In the genomic region with DNA sequence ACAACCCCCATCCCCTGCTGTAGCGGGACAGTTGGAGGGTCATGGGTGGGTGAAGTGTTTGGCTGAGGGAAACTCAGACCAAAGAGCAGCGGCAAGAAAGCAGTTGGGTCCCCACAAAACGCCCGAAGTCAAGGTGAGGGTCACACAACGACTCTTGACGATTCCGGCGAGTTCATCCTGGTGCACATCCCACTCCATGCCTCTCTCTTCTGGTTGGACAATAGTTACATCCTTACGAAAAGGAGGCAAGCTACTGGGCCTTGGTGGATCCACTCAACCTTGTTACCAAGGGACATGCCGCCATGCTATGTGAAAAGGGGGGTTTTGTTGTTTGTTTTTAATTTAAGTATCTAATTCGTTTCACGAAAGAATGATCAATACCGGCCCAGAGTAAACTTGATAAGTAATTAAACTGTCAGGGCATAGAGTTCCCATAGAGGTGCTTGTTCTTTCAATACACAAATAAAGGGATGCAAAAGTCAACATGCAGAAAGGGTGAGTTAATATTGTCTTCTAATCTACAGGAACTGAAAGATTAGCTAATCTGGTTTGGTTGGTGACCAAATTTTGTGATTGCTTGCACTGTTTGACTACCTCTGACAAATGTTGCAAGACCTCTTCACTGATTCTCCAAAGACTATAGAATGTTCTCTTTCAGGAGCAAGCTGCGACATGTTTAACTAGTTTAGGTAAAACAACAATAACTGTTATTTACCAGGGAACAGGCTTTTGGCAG, we compare ENCODE assay signal across 8 cellular contexts. TPM values are rescaled to one million over a fixed set of nuclear protein-coding genes. Genes with fewer than 3 reads are reported as not detected.
DNase-seq lines count a peak whose midpoint lies in the region; ATAC-seq and TF ChIP-seq lines count a peak whose summit lies in the region.

No MANE protein-coding gene starts in this region.

- intact Hi-C loops in dendritic cell treated with granulocyte-macrophage colony-stimulating factor and Interleukin-4, amounts not matched to agents 40 ng/mL and 50 ng/mL, for 4 days (cut with micrococcal nuclease) = loop anchor here (1.0 to 5.0 kb wide), 4 partner anchors 114 to 246 kb away; partner anchors contain the start of gene ZSWIM6
- intact Hi-C loops in tibial artery (cut with DNase I; ENCODE audit: low total_unique reads) = loop anchor here (5.0 to 10.0 kb wide), 3 partner anchors 119 to 218 kb away; partner anchors contain the start of genes ERCC8, NDUFAF2 and ZSWIM6

- DNase-seq in AG09309 (ENCODE audit: low read depth) = no peak
- DNase-seq in GM23338 (ENCODE audit: low spot score) = peak; percentile 47
- peak; percentile 28 for DNase-seq in RPMI8226
- no peak for DNase-seq in lung (ENCODE audit: low spot score)
- no peak for DNase-seq in tibial artery
- no peak for DNase-seq in NCI-H1436 (lab: John Stamatoyannopoulos, UW)
- DNase-seq in HAP-1 (ENCODE audit: low spot score in 2 of 2) = no peak

- TF ChIP-seq CTCF in AG09309 (IDR thresholded peaks at IDR 0.05; ENCODE audit: control insufficient read depth, insufficient read depth, low read depth, low read length, missing control alignments) (no peak), GM23338 (conservative IDR thresholded peaks at IDR 0.05; ENCODE audit: low read depth in 2 of 2) (no peak), lung (IDR thresholded peaks at IDR 0.05; ENCODE audit: control extremely low read depth, extremely low read depth) (no peak), tibial artery (IDR thresholded peaks at IDR 0.05) (no peak)

- H3K79me2 ChIP-seq in GM23338 (replicated peaks; ENCODE audit: insufficient read depth) = peaks cover 57% of the 10 kb centered on the region

- H3F3A ChIP-seq in GM23338 (replicated peaks; ENCODE audit: low read depth) = no peaks in the 10 kb centered on the region

- no peaks in the 10 kb centered on the region for H3K9me2 ChIP-seq in GM23338 (ENCODE audit: insufficient read depth)

- H3K9me3 ChIP-seq in lung (ENCODE audit: control insufficient read depth in 2 of 2, insufficient read depth in 1 of 2, low read length in 1 of 2) (no peaks in the 10 kb centered on the region), tibial artery (no peaks in the 10 kb centered on the region), HAP-1 (no peaks in the 10 kb centered on the region)

- in situ Hi-C loops in HAP-1 (cut with MboI; ENCODE audit: low sequenced_read_pairs) = no loop called here

- H3K4me3 ChIP-seq in AG09309 (ENCODE audit: control insufficient read depth, low read depth, low read length) (peak overlapping the region; percentile 77), GM23338 (peak overlapping the region; percentile 98), lung (peak overlapping the region; percentile 57), tibial artery (peak overlapping the region; percentile 78), HAP-1 (no peak overlapping the region)

- 31 to 45% methylated on average over 14 of the region's 14 CpGs for WGBS in lung, 2 donors

- ATAC-seq in GM23338 (peak; percentile 24), lung (ENCODE audit: insufficient read depth, low FRiP score) (peak; percentile 3)

- peak overlapping the region; percentile 92 for H2AFZ ChIP-seq in GM23338

- H3K27ac ChIP-seq in GM23338 (ENCODE audit: low read depth) (0 out of 2 replicates have a peak overlapping the region, but pooled peaks have one; percentile 67), lung (ENCODE audit: low read depth in 1 of 2, low read length in 1 of 2) (peak overlapping the region; percentile 86 to 99), tibial artery (peak overlapping the region; percentile 91 to 92)

- peak overlapping the region; percentile 88 for H3K4me2 ChIP-seq in GM23338

- peaks cover 18% of the 10 kb centered on the region; the same call in 2 of the 3 replicates for H3K9me3 Mint-ChIP-seq in GM23338
- H3K9me3 Mint-ChIP-seq in dendritic cell treated with granulocyte-macrophage colony-stimulating factor and Interleukin-4, amounts not matched to agents 40 ng/mL and 50 ng/mL, for 4 days = no peaks in the 10 kb centered on the region

- H3K36me3 ChIP-seq in GM23338 (ENCODE audit: insufficient read depth) (peaks cover 21% of the 10 kb centered on the region), lung (ENCODE audit: control insufficient read depth in 2 of 2, insufficient read depth in 2 of 2, low read length in 2 of 2) (peaks cover 2% of the 10 kb centered on the region in 2 donors), tibial artery (peaks cover 0 to 17% (median 12%) of the 10 kb centered on the region in 3 donors), HAP-1 (replicated peaks) (no peaks in the 10 kb centered on the region)

- peak overlapping the region; percentile 94 for H3K27ac Mint-ChIP-seq in GM23338
- peak overlapping the region; percentile 97 for H3K27ac Mint-ChIP-seq in dendritic cell treated with granulocyte-macrophage colony-stimulating factor and Interleukin-4, amounts not matched to agents 40 ng/mL and 50 ng/mL, for 4 days

- peak overlapping the region; percentile 93 for H3K4me3 Mint-ChIP-seq in GM23338
- H3K4me3 Mint-ChIP-seq in dendritic cell treated with granulocyte-macrophage colony-stimulating factor and Interleukin-4, amounts not matched to agents 40 ng/mL and 50 ng/mL, for 4 days = peak overlapping the region; percentile 84

- peaks cover 11% of the 10 kb centered on the region for H3K4me1 Mint-ChIP-seq in GM23338
- peaks cover 51% of the 10 kb centered on the region for H3K4me1 Mint-ChIP-seq in dendritic cell treated with granulocyte-macrophage colony-stimulating factor and Interleukin-4, amounts not matched to agents 40 ng/mL and 50 ng/mL, for 4 days (ENCODE audit: low read depth)

- H4K20me1 ChIP-seq in GM23338 (replicated peaks; ENCODE audit: insufficient read depth) = peaks cover 3% of the 10 kb centered on the region

- peaks cover 2% of the 10 kb centered on the region for H3K27me3 Mint-ChIP-seq in GM23338 (ENCODE audit: insufficient read depth, low read depth, poor library complexity)
- no peaks in the 10 kb centered on the region for H3K27me3 Mint-ChIP-seq in dendritic cell treated with granulocyte-macrophage colony-stimulating factor and Interleukin-4, amounts not matched to agents 40 ng/mL and 50 ng/mL, for 4 days

- H3K27me3 ChIP-seq in GM23338 (ENCODE audit: insufficient read depth) = no peaks in the 10 kb centered on the region
- H3K27me3 ChIP-seq in lung (ENCODE audit: control insufficient read depth, insufficient read depth) = no peaks in the 10 kb centered on the region
- no peaks in the 10 kb centered on the region for H3K27me3 ChIP-seq in tibial artery
- no peaks in the 10 kb centered on the region for H3K27me3 ChIP-seq in HAP-1 (ENCODE audit: low read depth)

- H3K4me1 ChIP-seq in GM23338 (ENCODE audit: insufficient read depth) = peaks cover 18% of the 10 kb centered on the region
- peaks cover 7 to 9% of the 10 kb centered on the region in 2 donors for H3K4me1 ChIP-seq in lung (ENCODE audit: control insufficient read depth in 2 of 2, insufficient read depth in 2 of 2, low read length in 2 of 2)
- peaks cover 0 to 35% (median 8%) of the 10 kb centered on the region in 4 donors for H3K4me1 ChIP-seq in tibial artery
- no peaks in the 10 kb centered on the region; the same call in 1 of the 2 replicates for H3K4me1 ChIP-seq in HAP-1

- H3K36me3 Mint-ChIP-seq in GM23338 (ENCODE audit: low read depth) = peaks cover 57% of the 10 kb centered on the region
- H3K36me3 Mint-ChIP-seq in dendritic cell treated with granulocyte-macrophage colony-stimulating factor and Interleukin-4, amounts not matched to agents 40 ng/mL and 50 ng/mL, for 4 days (ENCODE audit: low read depth) = peaks cover 41% of the 10 kb centered on the region

TF ChIP-seq in GM23338, 12 proteins besides CTCF, POLR2A, EP300 and RAD21:
- TF ChIP-seq ZNF331 (CRISPR knock-in tag; IDR thresholded peaks at IDR 0.05; ENCODE audit: low read depth) = no peak
- no peak for TF ChIP-seq POLR2AphosphoS5 (IDR thresholded peaks at IDR 0.05; ENCODE audit: low read depth)
TF ChIP-seq in GM23338: peak in this region for 0.

RNA-seq across cellular contexts. Expression of gene SMIM15, which starts 0.7 kb away (rescaled TPM):
- total RNA-seq in GM23338 (2014; rRNA removed; shearing (Covaris generic)) = 33.4 and 45.7 TPM in 2 replicates
- 42.2 and 53.9 TPM in 2 replicates for polyA plus RNA-seq in GM23338 (2016; fragmentation: Nextera tagmentation; extraction: Ambion mirVana)
- total RNA-seq in lung = 10 to 100 TPM; 32.5 to 50.3 TPM
- 10 to 100 TPM; 27.1 to 36.2 TPM for polyA plus RNA-seq in lung

Comparison
In these comparisons a context has a peak if more than half of its experiments do, and no peak if none do; other contexts are left out.
1. DNase-seq: peak in GM23338 (single experiment) and RPMI8226 (single experiment); none in AG09309 (single experiment), lung (single experiment), tibial artery (0 of 2), NCI-H1436 (single experiment) and HAP-1 (0 of 2).
2. Peak in every context shown above with its lines, with median percentiles within 50 percentile points of each other: H3K27ac ChIP-seq.